ENCODE assay signal across 8 cellular contexts in genomic region chr21:5154641-5154982, GRCh38.
DNase-seq lines count a peak whose midpoint lies in the region; ATAC-seq and TF ChIP-seq lines count a peak whose summit lies in the region.
"Not testable (repeated sequence)": the region's sequence is repeated elsewhere in the genome, so short reads cannot be mapped to it uniquely, and the experiment has no call there.

No MANE protein-coding gene starts in this region.

- peak; percentile 92 for ATAC-seq in GM18867 (IDR thresholded peaks at IDR 0.05; ENCODE audit: unreplicated experiment)
- peak; percentile 97 for ATAC-seq in HG02798 (IDR thresholded peaks at IDR 0.05; ENCODE audit: poor library complexity, unreplicated experiment)

- not testable (repeated sequence) for TF ChIP-seq EP300 in tibial nerve (IDR thresholded peaks at IDR 0.05)

- peak overlapping the region in 6 of 21 experiments; percentile 44 to 75 (median 58) for H3K27ac ChIP-seq in skin epidermis
- H3K27ac ChIP-seq in tibial nerve = peak overlapping the region in 1 of 4 donors; percentile 67

- DNase-seq in NB4 (ENCODE audit: low read depth) (peak; percentile 78), dedifferentiated amniotic fluid mesenchymal stem cell (ENCODE audit: extremely low spot score) (peak; percentile 49), left kidney (ENCODE audit: low read depth, low spot score) (peak; percentile 89), tibial nerve (ENCODE audit: low spot score in 2 of 2) (peak; percentile 52 to 73)
- DNase-seq in activated CD8-positive, alpha-beta memory T cell treated with anti-CD3 and anti-CD28 coated beads for 48 hours (ENCODE audit: low read depth in 2 of 3, low spot score in 2 of 3) = peak; percentile 40 to 56 (median 51)

- not testable (repeated sequence) for H3K9me3 ChIP-seq in tibial nerve

- not testable (repeated sequence) for H3K4me1 ChIP-seq in tibial nerve

- no CpG with 5 or more reads among the region's 50 CpGs for WGBS in tibial nerve, 2 donors

- not testable (repeated sequence) for H3K4me3 ChIP-seq in NB4 (ENCODE audit: low read depth, low read length)
- H3K4me3 ChIP-seq in skin epidermis (peak overlapping the region in 5 of 7 experiments; percentile 30 to 46 (median 40)), tibial nerve (peak overlapping the region in 2 of 4 donors; percentile 32 to 55)

- not testable (repeated sequence) for H3K36me3 ChIP-seq in tibial nerve

- TF ChIP-seq CTCF in NB4 (IDR thresholded peaks at IDR 0.05; ENCODE audit: low read depth, low read length); tibial nerve (IDR thresholded peaks at IDR 0.05): not testable (repeated sequence)

- H3K27me3 ChIP-seq in tibial nerve = not testable (repeated sequence)

- TF ChIP-seq POLR2A in NB4 (IDR thresholded peaks at IDR 0.05; ENCODE audit: extremely low read depth, insufficient read length); tibial nerve (IDR thresholded peaks at IDR 0.05): not testable (repeated sequence)
